In genomic region chr2:54723300-54724149, GRCh38 we compare ENCODE assay signal across 1 cellular context.
TF ChIP-seq lines count a peak whose summit lies in the region.

Gene EML6, plus strand, starts transcription at chr2:54723662. Its CDS starts 1,400 bp downstream, at chr2:54725062.

TF ChIP-seq in HepG2, 621 proteins besides CTCF, POLR2A, EP300 and RAD21 (continued from another document and continues in another):
- TF ChIP-seq ARID4A (CRISPR knock-in tag; IDR thresholded peaks at IDR 0.05; ENCODE audit: borderline replicate concordance) (peak; percentile 96), NFATC3 (CRISPR knock-in tag; IDR thresholded peaks at IDR 0.05) (peak; percentile 33; the same call in 1 of the 2 replicates), XBP1 (CRISPR knock-in tag; IDR thresholded peaks at IDR 0.05) (no peak), FOXP1 (IDR thresholded peaks at IDR 0.05) (no peak), FOXP1 (CRISPR knock-in tag; IDR thresholded peaks at IDR 0.05) (0 out of 2 replicates have a peak, but pooled peaks have one; percentile 38), ZNF468 (CRISPR knock-in tag; IDR thresholded peaks at IDR 0.05) (no peak), ZSCAN9 (CRISPR knock-in tag; IDR thresholded peaks at IDR 0.05; ENCODE audit: borderline replicate concordance) (peak; percentile 61; the same call in 1 of the 2 replicates), HDAC1 (CRISPR knock-in tag; IDR thresholded peaks at IDR 0.05) (peak; percentile 97), ZNF431 (CRISPR knock-in tag; IDR thresholded peaks at IDR 0.05; ENCODE audit: borderline replicate concordance, low read depth) (no peak), AKAP8 (CRISPR knock-in tag; IDR thresholded peaks at IDR 0.05) (0 out of 2 replicates have a peak, but pooled peaks have one; percentile 57), POLR2AphosphoS2 (IDR thresholded peaks at IDR 0.05; ENCODE audit: low read depth, low read length) (no peak), WIZ (CRISPR knock-in tag; IDR thresholded peaks at IDR 0.05) (peak; percentile 49), CC2D1A (CRISPR knock-in tag; IDR thresholded peaks at IDR 0.05) (0 out of 2 replicates have a peak, but pooled peaks have one; percentile 44), RFX1 (IDR thresholded peaks at IDR 0.05) (peak; percentile 89), BRD4 (CRISPR knock-in tag; IDR thresholded peaks at IDR 0.05) (no peak; the same call in 1 of the 2 replicates), HOXA5 (CRISPR knock-in tag; IDR thresholded peaks at IDR 0.05) (peak; percentile 45; the same call in 1 of the 2 replicates), SNAPC4 (CRISPR knock-in tag; IDR thresholded peaks at IDR 0.05) (peak; percentile 94), ZNF850 (CRISPR knock-in tag; conservative IDR thresholded peaks at IDR 0.05) (no peak), TARDBP (CRISPR knock-in tag; IDR thresholded peaks at IDR 0.05) (peak; percentile 87), ZNF207 (IDR thresholded peaks at IDR 0.05; ENCODE audit: borderline replicate concordance) (no peak), TCF7L2 (IDR thresholded peaks at IDR 0.05; ENCODE audit: low read depth, low read length) (no peak), PPARG (CRISPR knock-in tag; conservative IDR thresholded peaks at IDR 0.05) (0 out of 2 replicates have a peak, but pooled peaks have one; percentile 51), SATB2 (CRISPR knock-in tag; IDR thresholded peaks at IDR 0.05) (no peak), ZBTB8A (CRISPR knock-in tag; IDR thresholded peaks at IDR 0.05; ENCODE audit: borderline replicate concordance, low read depth) (peak; percentile 67; the same call in 1 of the 2 replicates), MTF1 (CRISPR knock-in tag; IDR thresholded peaks at IDR 0.05) (no peak), ZNF766 (CRISPR knock-in tag; IDR thresholded peaks at IDR 0.05; ENCODE audit: borderline replicate concordance) (peak; percentile 32; the same call in 1 of the 2 replicates), PLRG1 (conservative IDR thresholded peaks at IDR 0.05) (no peak), IRF1 (CRISPR knock-in tag; IDR thresholded peaks at IDR 0.05; ENCODE audit: low read depth) (no peak), CHD4 (IDR thresholded peaks at IDR 0.05; ENCODE audit: borderline replicate concordance, low read length) (no peak), ZNF510 (CRISPR knock-in tag; IDR thresholded peaks at IDR 0.05; ENCODE audit: low read depth) (peak; percentile 72; the same call in 1 of the 2 replicates), ZNF607 (CRISPR knock-in tag; IDR thresholded peaks at IDR 0.05; ENCODE audit: borderline replicate concordance) (peak; percentile 76; the same call in 1 of the 2 replicates), ZNF773 (CRISPR knock-in tag; IDR thresholded peaks at IDR 0.05; ENCODE audit: borderline replicate concordance) (no peak), SRSF4 (IDR thresholded peaks at IDR 0.05; ENCODE audit: low read depth, low read length, poor library complexity, severe bottlenecking) (no peak), ZNF234 (CRISPR knock-in tag; conservative IDR thresholded peaks at IDR 0.05) (peak; percentile 76; the same call in 1 of the 2 replicates), TBL1XR1 (IDR thresholded peaks at IDR 0.05; ENCODE audit: borderline replicate concordance, low read length, partially characterized antibody) (peak; percentile 57), ZC3H13 (CRISPR knock-in tag; IDR thresholded peaks at IDR 0.05) (peak; percentile 72; the same call in 1 of the 2 replicates), ZNF121 (CRISPR knock-in tag; IDR thresholded peaks at IDR 0.05) (peak; percentile 74; the same call in 1 of the 2 replicates), NR2F2 (IDR thresholded peaks at IDR 0.05; ENCODE audit: borderline replicate concordance, low read depth) (no peak), HOXD1 (CRISPR knock-in tag; IDR thresholded peaks at IDR 0.05) (peak; percentile 76), GPBP1L1 (CRISPR knock-in tag; IDR thresholded peaks at IDR 0.05) (no peak), PITX1 (CRISPR knock-in tag; IDR thresholded peaks at IDR 0.05) (peak; percentile 37), ZNF460 (CRISPR knock-in tag; IDR thresholded peaks at IDR 0.05; ENCODE audit: borderline replicate concordance) (no peak), KDM3A (CRISPR knock-in tag; IDR thresholded peaks at IDR 0.05; ENCODE audit: low read depth) (peak; percentile 90; the same call in 1 of the 2 replicates), SPEN (CRISPR knock-in tag; IDR thresholded peaks at IDR 0.05; ENCODE audit: low read depth) (peak; percentile 66; the same call in 1 of the 2 replicates), ZNF224 (CRISPR knock-in tag; IDR thresholded peaks at IDR 0.05) (peak; percentile 93; the same call in 1 of the 2 replicates), DPF2 (CRISPR knock-in tag; IDR thresholded peaks at IDR 0.05; ENCODE audit: borderline replicate concordance, low read depth) (peak; percentile 52; the same call in 1 of the 2 replicates), PRMT3 (CRISPR knock-in tag; IDR thresholded peaks at IDR 0.05; ENCODE audit: borderline replicate concordance, low read depth) (no peak), ZFX (CRISPR knock-in tag; IDR thresholded peaks at IDR 0.05; ENCODE audit: low read depth) (peak; percentile 51; the same call in 1 of the 2 replicates), ZBTB1 (CRISPR knock-in tag; IDR thresholded peaks at IDR 0.05; ENCODE audit: borderline replicate concordance) (peak; percentile 64; the same call in 1 of the 2 replicates), REST (IDR thresholded peaks at IDR 0.05; ENCODE audit: borderline replicate concordance in 1 of 2, low read depth in 1 of 2, low read length in 2 of 2) (0 out of 4 replicates have a peak, but pooled peaks of 1 of the 2 experiments have one; percentile 23), ZNF768 (CRISPR knock-in tag; IDR thresholded peaks at IDR 0.05) (peak; percentile 51; the same call in 1 of the 2 replicates)
- TF ChIP-seq, protein P1, sequence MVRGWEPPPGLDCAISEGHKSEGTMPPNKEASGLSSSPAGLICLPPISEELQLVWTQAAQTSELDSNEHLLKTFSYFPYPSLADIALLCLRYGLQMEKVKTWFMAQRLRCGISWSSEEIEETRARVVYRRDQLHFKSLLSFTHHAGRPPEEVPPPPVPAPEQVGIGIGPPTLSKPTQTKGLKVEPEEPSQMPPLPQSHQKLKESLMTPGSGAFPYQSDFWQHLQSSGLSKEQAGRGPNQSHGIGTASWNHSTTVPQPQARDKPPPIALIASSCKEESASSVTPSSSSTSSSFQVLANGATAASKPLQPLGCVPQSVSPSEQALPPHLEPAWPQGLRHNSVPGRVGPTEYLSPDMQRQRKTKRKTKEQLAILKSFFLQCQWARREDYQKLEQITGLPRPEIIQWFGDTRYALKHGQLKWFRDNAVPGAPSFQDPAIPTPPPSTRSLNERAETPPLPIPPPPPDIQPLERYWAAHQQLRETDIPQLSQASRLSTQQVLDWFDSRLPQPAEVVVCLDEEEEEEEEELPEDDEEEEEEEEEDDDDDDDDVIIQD (CRISPR knock-in tag; IDR thresholded peaks at IDR 0.05; ENCODE audit: low read depth) = peak; percentile 59; the same call in 1 of the 2 replicates
